1 cellular context compared by ENCODE assay signal in genomic region chr19:54190503-54190941, GRCh38.
TF ChIP-seq lines count a peak whose summit lies in the region.

No MANE protein-coding gene starts in this region.

TF ChIP-seq in HepG2, 621 proteins besides CTCF, POLR2A, EP300 and RAD21 (continued from another document and continues in another):
- no peak for TF ChIP-seq DMAP1 (CRISPR knock-in tag; IDR thresholded peaks at IDR 0.05)
- no peak for TF ChIP-seq ZHX2 (IDR thresholded peaks at IDR 0.05; ENCODE audit: low read depth)
- TF ChIP-seq ZHX2 (CRISPR knock-in tag; IDR thresholded peaks at IDR 0.05; ENCODE audit: borderline replicate concordance), result no peak
- TF ChIP-seq ZNF143 (CRISPR knock-in tag; IDR thresholded peaks at IDR 0.05), result peak; percentile 81
- TF ChIP-seq KLF6 (CRISPR knock-in tag; IDR thresholded peaks at IDR 0.05), result no peak
- 0 out of 2 replicates have a peak, but pooled peaks have one; percentile 11 for TF ChIP-seq ZNF772 (CRISPR knock-in tag; IDR thresholded peaks at IDR 0.05)
- TF ChIP-seq, protein P1, sequence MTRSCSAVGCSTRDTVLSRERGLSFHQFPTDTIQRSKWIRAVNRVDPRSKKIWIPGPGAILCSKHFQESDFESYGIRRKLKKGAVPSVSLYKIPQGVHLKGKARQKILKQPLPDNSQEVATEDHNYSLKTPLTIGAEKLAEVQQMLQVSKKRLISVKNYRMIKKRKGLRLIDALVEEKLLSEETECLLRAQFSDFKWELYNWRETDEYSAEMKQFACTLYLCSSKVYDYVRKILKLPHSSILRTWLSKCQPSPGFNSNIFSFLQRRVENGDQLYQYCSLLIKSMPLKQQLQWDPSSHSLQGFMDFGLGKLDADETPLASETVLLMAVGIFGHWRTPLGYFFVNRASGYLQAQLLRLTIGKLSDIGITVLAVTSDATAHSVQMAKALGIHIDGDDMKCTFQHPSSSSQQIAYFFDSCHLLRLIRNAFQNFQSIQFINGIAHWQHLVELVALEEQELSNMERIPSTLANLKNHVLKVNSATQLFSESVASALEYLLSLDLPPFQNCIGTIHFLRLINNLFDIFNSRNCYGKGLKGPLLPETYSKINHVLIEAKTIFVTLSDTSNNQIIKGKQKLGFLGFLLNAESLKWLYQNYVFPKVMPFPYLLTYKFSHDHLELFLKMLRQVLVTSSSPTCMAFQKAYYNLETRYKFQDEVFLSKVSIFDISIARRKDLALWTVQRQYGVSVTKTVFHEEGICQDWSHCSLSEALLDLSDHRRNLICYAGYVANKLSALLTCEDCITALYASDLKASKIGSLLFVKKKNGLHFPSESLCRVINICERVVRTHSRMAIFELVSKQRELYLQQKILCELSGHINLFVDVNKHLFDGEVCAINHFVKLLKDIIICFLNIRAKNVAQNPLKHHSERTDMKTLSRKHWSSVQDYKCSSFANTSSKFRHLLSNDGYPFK (CRISPR knock-in tag; IDR thresholded peaks at IDR 0.05; ENCODE audit: borderline replicate concordance), result no peak
- no peak for TF ChIP-seq ZSCAN29 (CRISPR knock-in tag; conservative IDR thresholded peaks at IDR 0.05)
- TF ChIP-seq ZSCAN31 (CRISPR knock-in tag; IDR thresholded peaks at IDR 0.05; ENCODE audit: low read depth), result peak; percentile 84
- TF ChIP-seq ZKSCAN8 (CRISPR knock-in tag; IDR thresholded peaks at IDR 0.05; ENCODE audit: borderline replicate concordance), result no peak
- no peak for TF ChIP-seq ZFP62 (CRISPR knock-in tag; IDR thresholded peaks at IDR 0.05)
- no peak for TF ChIP-seq ADNP (CRISPR knock-in tag; IDR thresholded peaks at IDR 0.05)
- TF ChIP-seq AKNA (CRISPR knock-in tag; IDR thresholded peaks at IDR 0.05; ENCODE audit: borderline replicate concordance), result no peak
- TF ChIP-seq ZNF44 (CRISPR knock-in tag; IDR thresholded peaks at IDR 0.05), result no peak
- no peak for TF ChIP-seq FOXC1 (CRISPR knock-in tag; IDR thresholded peaks at IDR 0.05; ENCODE audit: borderline replicate concordance)
- no peak for TF ChIP-seq ZNF296 (CRISPR knock-in tag; conservative IDR thresholded peaks at IDR 0.05)
- TF ChIP-seq ZBTB40 (IDR thresholded peaks at IDR 0.05), result no peak
- no peak for TF ChIP-seq ZBTB40 (CRISPR knock-in tag; IDR thresholded peaks at IDR 0.05)
- TF ChIP-seq BRD4 (CRISPR knock-in tag; IDR thresholded peaks at IDR 0.05), result no peak
- TF ChIP-seq, protein P2, sequence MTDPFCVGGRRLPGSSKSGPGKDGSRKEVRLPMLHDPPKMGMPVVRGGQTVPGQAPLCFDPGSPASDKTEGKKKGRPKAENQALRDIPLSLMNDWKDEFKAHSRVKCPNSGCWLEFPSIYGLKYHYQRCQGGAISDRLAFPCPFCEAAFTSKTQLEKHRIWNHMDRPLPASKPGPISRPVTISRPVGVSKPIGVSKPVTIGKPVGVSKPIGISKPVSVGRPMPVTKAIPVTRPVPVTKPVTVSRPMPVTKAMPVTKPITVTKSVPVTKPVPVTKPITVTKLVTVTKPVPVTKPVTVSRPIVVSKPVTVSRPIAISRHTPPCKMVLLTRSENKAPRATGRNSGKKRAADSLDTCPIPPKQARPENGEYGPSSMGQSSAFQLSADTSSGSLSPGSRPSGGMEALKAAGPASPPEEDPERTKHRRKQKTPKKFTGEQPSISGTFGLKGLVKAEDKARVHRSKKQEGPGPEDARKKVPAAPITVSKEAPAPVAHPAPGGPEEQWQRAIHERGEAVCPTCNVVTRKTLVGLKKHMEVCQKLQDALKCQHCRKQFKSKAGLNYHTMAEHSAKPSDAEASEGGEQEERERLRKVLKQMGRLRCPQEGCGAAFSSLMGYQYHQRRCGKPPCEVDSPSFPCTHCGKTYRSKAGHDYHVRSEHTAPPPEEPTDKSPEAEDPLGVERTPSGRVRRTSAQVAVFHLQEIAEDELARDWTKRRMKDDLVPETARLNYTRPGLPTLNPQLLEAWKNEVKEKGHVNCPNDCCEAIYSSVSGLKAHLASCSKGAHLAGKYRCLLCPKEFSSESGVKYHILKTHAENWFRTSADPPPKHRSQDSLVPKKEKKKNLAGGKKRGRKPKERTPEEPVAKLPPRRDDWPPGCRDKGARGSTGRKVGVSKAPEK (CRISPR knock-in tag; IDR thresholded peaks at IDR 0.05; ENCODE audit: borderline replicate concordance), result 0 out of 2 replicates have a peak, but pooled peaks have one; percentile 19
- TF ChIP-seq ATF7-NPFF (CRISPR knock-in tag; IDR thresholded peaks at IDR 0.05; ENCODE audit: low read depth), result no peak; the same call in 1 of the 2 replicates
- TF ChIP-seq ARNT2 (CRISPR knock-in tag; IDR thresholded peaks at IDR 0.05; ENCODE audit: low read depth), result no peak
- TF ChIP-seq NR2C2 (CRISPR knock-in tag; IDR thresholded peaks at IDR 0.05; ENCODE audit: borderline replicate concordance), result 0 out of 2 replicates have a peak, but pooled peaks have one; percentile 32
- TF ChIP-seq HMGXB4 (CRISPR knock-in tag; IDR thresholded peaks at IDR 0.05; ENCODE audit: borderline replicate concordance in 1 of 2, low read depth in 1 of 2), result no peak
- no peak for TF ChIP-seq PITX1 (CRISPR knock-in tag; IDR thresholded peaks at IDR 0.05)
